ENCODE assay signal across 26 cellular contexts in genomic region chr2:39860538-39860937, GRCh38.
"Had no signal": no experiment of that assay in that cellular context is flagged by ENCODE, and none has a peak within 500 bp of the region (broad histone marks: within the 10 kb centered on the region; RNA-seq: fewer than 3 reads in every experiment).

No MANE protein-coding gene starts in this region.

- H3K9me3 ChIP-seq: esophagus squamous epithelium, gastroesophageal sphincter, heart left ventricle, lower lobe of right lung had no signal

- FAIRE-seq: colon, endothelial cell of umbilical vein, frontal cortex, islet of Langerhans, keratinocyte had no signal

- H3K4me1 ChIP-seq: gastroesophageal sphincter, heart left ventricle, left lung, lower lobe of right lung had no signal

- H3K4me3 ChIP-seq: coronary artery, dorsolateral prefrontal cortex, esophagus squamous epithelium, gastroesophageal sphincter, heart left ventricle, hepatocyte, left lung, lower lobe of right lung had no signal

- H3K27ac ChIP-seq: coronary artery, dorsolateral prefrontal cortex, epithelial cell of prostate, esophagus squamous epithelium, gastroesophageal sphincter, heart left ventricle, hepatocyte, left lung, lower lobe of right lung had no signal

- DNase-seq: dermis blood vessel endothelial cell; dorsolateral prefrontal cortex; effector CD4-positive, alpha-beta T cell; effector memory CD4-positive, alpha-beta T cell; erythroblast; esophagus squamous epithelium; foreskin fibroblast; heart left ventricle; hypothalamus; left cardiac atrium; left lung; left ventricle myocardium superior; lower lobe of right lung; mesendoderm; midbrain; naive thymus-derived CD4-positive, alpha-beta T cell had no signal

- ATAC-seq: esophagus mucosa; gastroesophageal sphincter; heart left ventricle; left cardiac atrium; left lung; left ventricle myocardium superior; lower lobe of right lung; naive thymus-derived CD4-positive, alpha-beta T cell had no signal

- H3K27me3 ChIP-seq: dorsolateral prefrontal cortex, esophagus squamous epithelium, gastroesophageal sphincter, heart left ventricle, hepatocyte, left lung had no signal

- H3K36me3 ChIP-seq: esophagus squamous epithelium, gastroesophageal sphincter, heart left ventricle, left lung, lower lobe of right lung had no signal
